Comparison of ENCODE assay signal across 28 cellular contexts in the genomic region with DNA sequence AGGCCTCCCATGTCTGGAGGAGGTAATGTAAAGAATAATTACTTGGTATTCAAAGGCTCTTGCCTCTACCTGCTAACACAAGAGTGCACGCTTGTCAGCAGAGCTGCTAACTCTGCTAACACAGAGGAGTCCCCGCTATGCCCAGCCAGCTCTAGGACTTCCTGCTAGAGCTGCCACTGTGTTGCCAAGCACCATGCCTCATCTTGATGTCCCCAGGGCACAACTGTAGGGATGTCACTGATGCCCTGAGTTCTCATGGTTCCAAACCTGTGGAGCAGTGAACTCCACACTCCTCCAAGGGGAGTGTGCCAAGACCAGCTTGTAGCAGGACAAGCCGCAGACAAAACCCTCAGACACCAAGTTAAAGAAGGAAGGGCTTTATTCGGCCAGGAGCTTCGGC. TPM values are rescaled to one million over a fixed set of nuclear protein-coding genes. Genes with fewer than 3 reads are reported as not detected.
DNase-seq lines count a peak whose midpoint lies in the region; ATAC-seq, FAIRE-seq and TF ChIP-seq lines count a peak whose summit lies in the region.
"Had no signal": no experiment of that assay in that cellular context is flagged by ENCODE, and none has a peak within 500 bp of the region (broad histone marks: within the 10 kb centered on the region; RNA-seq: fewer than 3 reads in every experiment).

No MANE protein-coding gene starts in this region.

- ATAC-seq in Right ventricle myocardium inferior, result no peak
- no peak for ATAC-seq in CD8-positive, alpha-beta T cell
- ATAC-seq: A549, GM12878 had no signal

- no peak overlapping the region for H3K4me3 ChIP-seq in CD8-positive, alpha-beta T cell (ENCODE audit: low read depth, low read length)
- H3K4me3 ChIP-seq: A549; BLaER1 treated with 17β-estradiol and CSF1 and Interleukin-3, amounts not matched to agents 10 nM and 100 nM; GM12878 had no signal

- CTCF ChIA-PET in CD8-positive, alpha-beta T cell (lab: Charles Lee), result no interaction called here

- no peaks in the 10 kb centered on the region for H3K4me1 ChIP-seq in CD8-positive, alpha-beta T cell (ENCODE audit: insufficient read depth, low read length)
- H3K4me1 ChIP-seq: A549 had no signal

- no peak overlapping the region for H3K27ac ChIP-seq in CD8-positive, alpha-beta T cell (ENCODE audit: low read depth, low read length)
- H3K27ac ChIP-seq: 22Rv1; A549; BLaER1 treated with 17β-estradiol and CSF1 and Interleukin-3, amounts not matched to agents 10 nM and 100 nM; C4-2B had no signal

- no peak overlapping the region for H3K4me3 Mint-ChIP-seq in CD8-positive, alpha-beta T cell
- H3K4me3 Mint-ChIP-seq: B cell; CD4-positive, alpha-beta T cell; CD8-positive, alpha-beta memory T cell had no signal

- H3K27me3 Mint-ChIP-seq in CD8-positive, alpha-beta T cell (ENCODE audit: low read depth), result no peaks in the 10 kb centered on the region
- H3K27me3 Mint-ChIP-seq: CD4-positive, alpha-beta T cell had no signal

- H3K9me3 ChIP-seq in CD8-positive, alpha-beta T cell (ENCODE audit: low read length), result no peaks in the 10 kb centered on the region
- H3K9me3 ChIP-seq: A549 had no signal

- DNase-seq in cardiac septum (ENCODE audit: low spot score) (peak; percentile 46), Right ventricle myocardium inferior (ENCODE audit: missing footprints) (no peak), HTR-8/SVneo (ENCODE audit: insufficient read length, low spot score) (no peak), islet precursor cell (peak; percentile 8), activated gamma-delta T cell (lab: John Stamatoyannopoulos, UW) (no peak)
- DNase-seq in CD8-positive, alpha-beta T cell, result no peak
- DNase-seq: AML-193; CD4-positive, alpha-beta T cell; CD8-positive, alpha-beta memory T cell; COR-L47; DMS 273 treated with DMSO at 0.1 percent for 48 hours; DMS153; DMS53; DMS79; DND-41; EL; GDM1 had no signal

- no peaks in the 10 kb centered on the region for H3K36me3 Mint-ChIP-seq in CD8-positive, alpha-beta T cell

- no peak for TF ChIP-seq CTCF in CD8-positive, alpha-beta T cell (IDR thresholded peaks at IDR 0.05)

- H3K27me3 ChIP-seq in CD8-positive, alpha-beta T cell (ENCODE audit: insufficient read depth, low read length), result no peaks in the 10 kb centered on the region
- H3K27me3 ChIP-seq: BLaER1 treated with 17β-estradiol and CSF1 and Interleukin-3, amounts not matched to agents 10 nM and 100 nM had no signal

- intact Hi-C loops in cardiac septum (cut with DNase I), result no loop called here
- intact Hi-C loops in Right ventricle myocardium inferior (cut with DNase I), result no loop called here
- intact Hi-C loops in CD8-positive, alpha-beta T cell (cut with DNase I, micrococcal nuclease), result no loop called here

- H3K27ac Mint-ChIP-seq in CD8-positive, alpha-beta T cell, result no peak overlapping the region
- H3K27ac Mint-ChIP-seq: B cell; CD4-positive, alpha-beta T cell; CD8-positive, alpha-beta memory T cell had no signal

- FAIRE-seq in HTR-8/SVneo (lab: Jason Lieb, UNC), result peak; percentile 51
- FAIRE-seq: A549, GM12878, GM12892, GM18507 had no signal

- POLR2A ChIA-PET in CD8-positive, alpha-beta T cell (lab: Charles Lee), result interaction anchor here (0.6 kb wide), 1 partner anchor 43 kb away, joined by 3 read pairs; no protein-coding TSS in a partner anchor

- H3K9me3 Mint-ChIP-seq in CD8-positive, alpha-beta T cell, result peaks cover 12% of the 10 kb centered on the region
- H3K9me3 Mint-ChIP-seq: CD4-positive, alpha-beta T cell had no signal

- H3K36me3 ChIP-seq in CD8-positive, alpha-beta T cell (ENCODE audit: insufficient read depth, low read length), result no peaks in the 10 kb centered on the region
- H3K36me3 ChIP-seq: BLaER1 treated with 17β-estradiol and CSF1 and Interleukin-3, amounts not matched to agents 10 nM and 100 nM had no signal

- H3K4me1 Mint-ChIP-seq in CD8-positive, alpha-beta T cell (ENCODE audit: low read depth), result no peaks in the 10 kb centered on the region
- H3K4me1 Mint-ChIP-seq: B cell; CD8-positive, alpha-beta memory T cell had no signal

RNA-seq across cellular contexts. Expression of gene CLDN24, which starts 55.3 kb away (rescaled TPM):
- total RNA-seq in cardiac septum, result not detected
- not detected for total RNA-seq in Right ventricle myocardium inferior
- not detected for total RNA-seq in CD8-positive, alpha-beta T cell
- total RNA-seq: A172; B cell; CD4-positive, alpha-beta T cell; CD8-positive, alpha-beta memory T cell; Daoy; G401; GM12878 had no signal

RNA-seq across cellular contexts. Expression of gene CLDN22, which starts 57.4 kb away (rescaled TPM):
- total RNA-seq in cardiac septum, result not detected
- total RNA-seq in Right ventricle myocardium inferior, result not detected
- not detected for total RNA-seq in CD8-positive, alpha-beta T cell
- total RNA-seq: A172; B cell; CD4-positive, alpha-beta T cell; CD8-positive, alpha-beta memory T cell; Daoy; G401; GM12878 had no signal

Comparison
In these comparisons a context has a peak if more than half of its experiments do, and no peak if none do; other contexts are left out.
1. DNase-seq: peak in cardiac septum (single experiment) and islet precursor cell (single experiment); none in Right ventricle myocardium inferior (single experiment), HTR-8/SVneo (single experiment), CD8-positive, alpha-beta T cell (0 of 7) and activated gamma-delta T cell (single experiment).